35 cellular contexts compared by ENCODE assay signal in genomic region chr1:175219774-175220173, GRCh38. TPM values are rescaled to one million over a fixed set of nuclear protein-coding genes. Genes with fewer than 3 reads are reported as not detected.
DNase-seq lines count a peak whose midpoint lies in the region; ATAC-seq, FAIRE-seq and TF ChIP-seq lines count a peak whose summit lies in the region.
"Had no signal": no experiment of that assay in that cellular context is flagged by ENCODE, and none has a peak within 500 bp of the region (broad histone marks: within the 10 kb centered on the region; RNA-seq: fewer than 3 reads in every experiment).

No MANE protein-coding gene starts in this region.

- no peak overlapping the region for H3K9ac ChIP-seq in K562 (ENCODE audit: insufficient read depth in 1 of 2, low read depth in 2 of 2, low read length in 2 of 2)
- H3K9ac ChIP-seq: KMS-11 had no signal

- H3K4me3 Mint-ChIP-seq in GM23338 (no peak overlapping the region), naive B cell (peak overlapping the region in 3 of 8 donors; percentile 0 to 54 (median 5))
- H3K4me3 Mint-ChIP-seq: activated naive CD8-positive, alpha-beta T cell treated with anti-CD3 and anti-CD28 coated beads, Interleukin-2, amount 10 ng/mL, durations not matched to agents 7 days and 5 days; natural killer cell; stimulated activated naive B cell treated with anti-CD40 and anti-IgM and Interleukin-4, amounts not matched to agents 10 μg/mL and 1 μg/mL and 100 μg/mL, for 72 hours; type B pancreatic cell; WTC11 had no signal

- TF ChIP-seq CTCF in GM23338 (conservative IDR thresholded peaks at IDR 0.05; ENCODE audit: low read depth in 2 of 2) (no peak), K562 (IDR thresholded peaks at IDR 0.05 in 2 of 3, conservative IDR thresholded peaks at IDR 0.05 in 1 of 3; ENCODE audit: insufficient read depth in 2 of 3, low read depth in 1 of 3, low read length in 3 of 3) (no peak)

- DNase-seq in GM23338 (ENCODE audit: low spot score) (no peak), OCI-M1 (lab: John Stamatoyannopoulos, UW) (peak; percentile 12), K562 (ENCODE audit: extremely low read depth in 1 of 4, low spot score in 3 of 4) (no peak), naive B cell (no peak), glomerular visceral epithelial cell (ENCODE audit: extremely low spot score) (no peak)
- DNase-seq in activated T-cell treated with anti-CD3 and anti-CD28 coated beads, Interleukin-2, amount 50 U/mL, for 48 hours = no peak
- DNase-seq: activated CD4-positive, alpha-beta T cell treated with anti-CD3 and anti-CD28 coated beads, Interleukin-2, amount 50 U/mL, for 1 hour; activated gamma-delta T cell; activated naive CD8-positive, alpha-beta T cell treated with anti-CD3 and anti-CD28 coated beads, Interleukin-2, amount 10 ng/mL, durations not matched to agents 7 days and 5 days; activated T-cell treated with anti-CD3 and anti-CD28 coated beads, Interleukin-2, amount 50 U/mL, for 1 hour; aorta; C1 segment of cervical spinal cord; COR-L47; effector memory CD4-positive, alpha-beta T cell; HCEC 1CT; natural killer cell; NCI-H1417; NCI-H2029 treated with DMSO at 0.1 percent for 48 hours; NCI-H526; nucleus accumbens; psoas muscle; stimulated activated naive B cell treated with anti-CD40 and anti-IgM and Interleukin-4, amounts not matched to agents 10 μg/mL and 1 μg/mL and 100 μg/mL, for 72 hours; T1000 had no signal

- no peak for TF ChIP-seq RAD21 in K562 (CRISPR knock-in tag; conservative IDR thresholded peaks at IDR 0.05 in 1 of 2, IDR thresholded peaks at IDR 0.05 in 1 of 2)

- H3K9me3 Mint-ChIP-seq in GM23338 = no peaks in the 10 kb centered on the region
- H3K9me3 Mint-ChIP-seq in naive B cell = peaks cover 0 to 2% (median 0%) of the 10 kb centered on the region in 7 donors
- H3K9me3 Mint-ChIP-seq: natural killer cell; stimulated activated naive B cell treated with anti-CD40 and anti-IgM and Interleukin-4, amounts not matched to agents 10 μg/mL and 1 μg/mL and 100 μg/mL, for 72 hours; type B pancreatic cell; WTC11 had no signal

- no peaks in the 10 kb centered on the region; the same call in 2 of the 3 replicates for H3K36me3 Mint-ChIP-seq in GM23338 (ENCODE audit: low read depth)
- no peaks in the 10 kb centered on the region for H3K36me3 Mint-ChIP-seq in naive B cell
- H3K36me3 Mint-ChIP-seq: natural killer cell, type B pancreatic cell, WTC11 had no signal

- H4K20me1 ChIP-seq in GM23338 (replicated peaks; ENCODE audit: insufficient read depth) (no peaks in the 10 kb centered on the region), K562 (replicated peaks; ENCODE audit: control insufficient read depth, insufficient read depth, low read length) (no peaks in the 10 kb centered on the region)

- H2AFZ ChIP-seq in GM23338 = peak overlapping the region; percentile 95
- no peak overlapping the region for H2AFZ ChIP-seq in K562 (ENCODE audit: low read depth, low read length)

- no peaks in the 10 kb centered on the region for H3K9me2 ChIP-seq in GM23338 (ENCODE audit: insufficient read depth)

- H3K4me1 ChIP-seq in GM23338 (ENCODE audit: insufficient read depth) = peaks cover 18% of the 10 kb centered on the region
- H3K4me1 ChIP-seq in K562 (replicated peaks in 1 of 2; ENCODE audit: control insufficient read depth in 2 of 2, insufficient read depth in 2 of 2, low read length in 2 of 2) = peaks cover 0 to 3% of the 10 kb centered on the region in 2 experiments; a peak in 3 of 5 replicates
- H3K4me1 ChIP-seq: SJSA1 had no signal

- CTCF ChIA-PET in K562 (lab: Yijun Ruan, JAX; ENCODE audit: low intra/inter-chr PET ratio) = interaction anchor here (3.5 kb wide), 1 partner anchor 65 kb away, joined by 28 read pairs; no protein-coding TSS in a partner anchor

- FAIRE-seq in K562 (lab: Jason Lieb, UNC) = no peak
- FAIRE-seq: G401.6, islet of Langerhans, RCC 7860 had no signal

- intact Hi-C loops in K562 (cut with micrococcal nuclease) = no loop called here

- no peaks in the 10 kb centered on the region for H3K27me3 ChIP-seq in GM23338 (ENCODE audit: insufficient read depth)
- peaks cover 0 to 7% of the 10 kb centered on the region in 2 experiments; a peak in 1 of 5 replicates for H3K27me3 ChIP-seq in K562 (ENCODE audit: control insufficient read depth in 2 of 2, insufficient read depth in 2 of 2, low read length in 2 of 2)
- H3K27me3 ChIP-seq: cardiac muscle cell, SJSA1 had no signal

- no peaks in the 10 kb centered on the region for H3K36me3 ChIP-seq in GM23338 (ENCODE audit: insufficient read depth)
- no peaks in the 10 kb centered on the region for H3K36me3 ChIP-seq in K562 (ENCODE audit: control insufficient read depth, insufficient read depth, low read length)
- H3K36me3 ChIP-seq: cardiac muscle cell, SJSA1 had no signal

- H3K4me2 ChIP-seq in GM23338 (no peak overlapping the region), K562 (ENCODE audit: insufficient read depth, low read length) (no peak overlapping the region)
- H3K4me2 ChIP-seq: KMS-11 had no signal

- 14% methylated on average over 2 of the region's 2 CpGs for WGBS in K562 (ENCODE audit: insufficient coverage, low coverage, missing lambda C conversion rate)

- no peak overlapping the region for H3K27ac ChIP-seq in GM23338 (ENCODE audit: low read depth)
- no peak overlapping the region for H3K27ac ChIP-seq in K562 (ENCODE audit: extremely low read depth, low read depth, low read length)
- H3K27ac ChIP-seq: cardiac muscle cell, coronary artery, KMS-11, psoas muscle, SJSA1 had no signal

- TF ChIP-seq EP300 in K562 (IDR thresholded peaks at IDR 0.05; ENCODE audit: low read length) = no peak

- H3K9me3 ChIP-seq in K562 (replicated peaks; ENCODE audit: control insufficient read depth, insufficient read depth, low read depth, low read length) = no peaks in the 10 kb centered on the region
- H3K9me3 ChIP-seq: psoas muscle, SJSA1 had no signal

- no peaks in the 10 kb centered on the region for H3K79me2 ChIP-seq in GM23338 (replicated peaks; ENCODE audit: insufficient read depth)
- no peaks in the 10 kb centered on the region for H3K79me2 ChIP-seq in K562 (ENCODE audit: control insufficient read depth, insufficient read depth, low read length)

- ATAC-seq in GM23338 (no peak), K562 (no peak), naive B cell (ENCODE audit: low read depth in 2 of 2) (no peak), GM18870 (IDR thresholded peaks at IDR 0.05; ENCODE audit: unreplicated experiment) (no peak)
- ATAC-seq: natural killer cell, WTC11 had no signal

- H3K4me3 ChIP-seq in GM23338 = no peak overlapping the region
- no peak overlapping the region for H3K4me3 ChIP-seq in K562
- H3K4me3 ChIP-seq: cardiac muscle cell, coronary artery, psoas muscle, SJSA1 had no signal

- H3K4me1 Mint-ChIP-seq in GM23338 (peaks cover 27% of the 10 kb centered on the region), naive B cell (peaks cover 55 to 75% (median 70%) of the 10 kb centered on the region in 3 donors)
- H3K4me1 Mint-ChIP-seq: natural killer cell had no signal

- in situ Hi-C loops in K562 (cut with MboI) = no loop called here

- TF ChIP-seq POLR2A in K562 (conservative IDR thresholded peaks at IDR 0.05) = no peak

- no peaks in the 10 kb centered on the region for H3F3A ChIP-seq in GM23338 (replicated peaks; ENCODE audit: low read depth)

- H3K27me3 Mint-ChIP-seq in GM23338 (ENCODE audit: insufficient read depth, low read depth, poor library complexity) (peaks cover 5% of the 10 kb centered on the region), naive B cell (no peaks in the 10 kb centered on the region)
- H3K27me3 Mint-ChIP-seq: activated naive CD8-positive, alpha-beta T cell treated with anti-CD3 and anti-CD28 coated beads, Interleukin-2, amount 10 ng/mL, durations not matched to agents 7 days and 5 days; stimulated activated naive B cell treated with anti-CD40 and anti-IgM and Interleukin-4, amounts not matched to agents 10 μg/mL and 1 μg/mL and 100 μg/mL, for 72 hours had no signal

- H3K27ac Mint-ChIP-seq in GM23338 (no peak overlapping the region; the same call in 1 of the 2 replicates), naive B cell (peak overlapping the region in 5 of 6 donors; percentile 5 to 87 (median 75))
- H3K27ac Mint-ChIP-seq: activated naive CD8-positive, alpha-beta T cell treated with anti-CD3 and anti-CD28 coated beads, Interleukin-2, amount 10 ng/mL, durations not matched to agents 7 days and 5 days; natural killer cell; type B pancreatic cell; WTC11 had no signal

- BruUV-seq in K562 (replicated peaks; lab: Mats Ljungman, UMichigan) = no TSS peak

- POLR2A ChIA-PET in K562 (lab: Yijun Ruan, JAX) = interaction anchor here (0.5 to 1.8 kb wide), 4 partner anchors 9 to 1660 kb away, joined by 3 to 5 read pairs (median 3); no protein-coding TSS in a partner anchor

- no peaks in the 10 kb centered on the region for H3K9me1 ChIP-seq in K562 (ENCODE audit: control insufficient read depth, insufficient read depth, low read length)

TF ChIP-seq in GM23338, 12 proteins besides CTCF, POLR2A, EP300 and RAD21 (continues in another document):
- TF ChIP-seq CREB1 (CRISPR knock-in tag; IDR thresholded peaks at IDR 0.05; ENCODE audit: low read depth) (no peak), POLR2AphosphoS5 (IDR thresholded peaks at IDR 0.05; ENCODE audit: low read depth) (no peak)

TF ChIP-seq in K562, 482 proteins besides CTCF, POLR2A, EP300 and RAD21 (continues in another document):
- TF ChIP-seq ZNF239 (CRISPR knock-in tag; IDR thresholded peaks at IDR 0.05) = peak; percentile 94
- 0 out of 2 replicates have a peak, but pooled peaks have one; percentile 12 for TF ChIP-seq RFX1 (IDR thresholded peaks at IDR 0.05)
- TF ChIP-seq HMG20B (CRISPR knock-in tag; IDR thresholded peaks at IDR 0.05) = no peak

RNA-seq across cellular contexts. Expression of gene KIAA0040, which starts 27.2 kb away (rescaled TPM):
- total RNA-seq in GM23338 (2014; rRNA removed; shearing (Covaris generic)) = 10.2 and 11.9 TPM in 2 replicates
- 7.0 and 7.3 TPM in 2 replicates for polyA plus RNA-seq in GM23338 (2016; fragmentation: Nextera tagmentation; extraction: Ambion mirVana)
- 6.8 and 7.9 TPM in 2 replicates for total RNA-seq in K562 (2011; cell fraction: chromatin; rRNA removed; ENCODE audit: low replicate concordance)
- total RNA-seq in K562 (2011; cell fraction: nucleolus; rRNA removed) = 7.1 and 8.0 TPM in 2 replicates
- total RNA-seq in K562 (2011; cell fraction: nucleoplasm; rRNA removed) = 9.5 and 11.3 TPM in 2 replicates
- total RNA-seq in K562 (2014; rRNA removed) = 6.4 and 8.2 TPM in 2 replicates
- total RNA-seq in K562 (2014; rRNA removed; fragmentation: Illumina TruSeq; extraction: Trizol) = 9.7 and 10.5 TPM in 2 replicates
- 9.8 and 10.1 TPM in 2 replicates for total RNA-seq in K562 (2015; rRNA removed; fragmentation: Illumina TruSeq; extraction: Trizol)
- 12.1 and 13.1 TPM in 2 replicates for total RNA-seq in K562 (2021)
- 6.2 and 6.3 TPM in 2 replicates for polyA plus RNA-seq in K562 (2011; rRNA removed)
- 6.4 and 6.9 TPM in 2 replicates for polyA plus RNA-seq in K562 (2011; cell fraction: cytosol; rRNA removed)
- 3.4 and 4.3 TPM in 2 replicates for polyA plus RNA-seq in K562 (2011; cell fraction: nucleus; rRNA removed)
- polyA plus RNA-seq in K562 (2012) = 9.6 and 13.7 TPM in 2 replicates
- polyA plus RNA-seq in K562 (2014; fragmentation: Illumina TruSeq; extraction: Trizol) = 12.4 and 13.6 TPM in 2 replicates
- polyA plus RNA-seq in K562 (2014; fragmentation: Nextera tagmentation; extraction: Ambion mirVana) = 1 to 10 TPM; 3.4 to 6.1 TPM
- 7.1 and 8.4 TPM in 2 replicates for polyA plus RNA-seq in K562 (2014; rRNA removed)
- polyA minus RNA-seq in K562 (2011; rRNA and poly(A)+ RNA removed) = 10.5 and 10.8 TPM in 2 replicates
- polyA minus RNA-seq in K562 (2011; cell fraction: cytosol; rRNA and poly(A)+ RNA removed) = 2.1 and 6.3 TPM in 2 replicates
- polyA minus RNA-seq in K562 (2011; cell fraction: nucleus; rRNA and poly(A)+ RNA removed) = 4.6 and 6.4 TPM in 2 replicates
- 100 to 1,000 TPM in 5 of 6 donors, 10 to 100 TPM in 1; 97.1 to 182 (median 140) TPM for polyA plus RNA-seq in naive B cell (ENCODE audit: low read depth in 6 of 6)
- total RNA-seq: HT1080 had no signal
- polyA plus RNA-seq: AG04450 had no signal

Comparison
In these comparisons a context has a peak if more than half of its experiments do, and no peak if none do; other contexts are left out.
1. RNA of gene KIAA0040, which starts 27.2 kb away (polyA plus RNA-seq): 97.1 to 182 TPM in naive B cell; 7.0 to 7.3 TPM in GM23338 and 3.4 to 13.7 TPM in K562; every median in the first group is over 4 times any median in the second.